In the genomic region with DNA sequence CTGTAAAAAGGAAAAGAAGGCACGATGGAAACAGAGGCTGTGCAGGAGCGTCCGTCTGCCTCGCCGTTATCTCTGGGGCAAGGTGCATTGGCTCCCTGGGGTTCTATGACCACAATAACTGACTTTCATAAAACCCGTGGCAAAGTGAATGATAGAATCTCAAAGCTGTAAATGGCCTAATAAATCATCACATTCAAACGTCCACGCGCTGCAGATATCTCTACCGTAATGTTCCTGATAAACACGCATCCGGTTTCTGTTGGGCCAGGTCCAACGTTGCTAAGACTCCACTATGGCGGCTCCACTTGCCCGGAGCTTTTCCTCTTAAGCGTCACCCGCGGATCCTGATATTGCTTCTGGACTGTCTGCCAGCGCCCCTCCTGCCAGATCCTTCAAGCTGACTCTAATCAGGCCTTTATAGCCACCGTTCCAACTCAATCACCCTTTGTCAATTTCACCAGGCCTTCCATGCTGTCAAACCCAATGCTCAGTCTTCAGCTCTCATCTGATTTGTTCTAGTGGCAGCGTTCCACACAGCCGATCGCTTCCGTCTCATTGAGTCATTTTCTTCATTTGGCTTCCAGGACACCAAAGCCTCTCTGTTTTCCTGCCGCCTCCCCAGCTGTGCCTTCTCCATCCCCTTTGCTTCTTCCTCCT, we compare ENCODE assay signal across 10 cellular contexts.
A peak's percentile ranks its signal among the peaks of the same experiment; 100 is the strongest.
DNase-seq lines count a peak whose midpoint lies in the region; TF ChIP-seq lines count a peak whose summit lies in the region.
"Had no signal": no experiment of that assay in that cellular context is flagged by ENCODE, and none has a peak within 500 bp of the region (broad histone marks: within the 10 kb centered on the region; RNA-seq: fewer than 3 reads in every experiment).

No MANE protein-coding gene starts in this region.

- H3K4me1 Mint-ChIP-seq in activated naive CD8-positive, alpha-beta T cell (ENCODE audit: low read depth) = no peaks in the 10 kb centered on the region
- no peaks in the 10 kb centered on the region for H3K4me1 Mint-ChIP-seq in activated naive CD8-positive, alpha-beta T cell treated with anti-CD3 and anti-CD28 coated beads for 36 hours
- H3K4me1 Mint-ChIP-seq: CD8-positive, alpha-beta memory T cell had no signal

- WGBS in transverse colon (ENCODE audit: low coverage in 1 of 2), 2 donors = 41 to 76% methylated on average over 7 to 25 of the region's 25 CpGs

- no peaks in the 10 kb centered on the region for H3K36me3 Mint-ChIP-seq in activated naive CD8-positive, alpha-beta T cell
- no peaks in the 10 kb centered on the region for H3K36me3 Mint-ChIP-seq in activated naive CD8-positive, alpha-beta T cell treated with anti-CD3 and anti-CD28 coated beads for 36 hours

- TF ChIP-seq POLR2A in transverse colon (IDR thresholded peaks at IDR 0.05) = no peak

- H3K27ac ChIP-seq in transverse colon = no peak overlapping the region

- TF ChIP-seq CTCF in fibroblast of villous mesenchyme (IDR thresholded peaks at IDR 0.05; ENCODE audit: insufficient read depth, low read depth, low read length) (no peak), transverse colon (IDR thresholded peaks at IDR 0.05) (no peak)

- H3K4me3 ChIP-seq in fibroblast of villous mesenchyme (ENCODE audit: low read depth, low read length) (no peak overlapping the region), transverse colon (peak overlapping the region in 2 of 4 donors; percentile 13 to 39)

- no peak for TF ChIP-seq EP300 in transverse colon (IDR thresholded peaks at IDR 0.05; ENCODE audit: low read depth)

- H3K4me3 Mint-ChIP-seq in activated naive CD8-positive, alpha-beta T cell = peak overlapping the region; percentile 67
- no peak overlapping the region for H3K4me3 Mint-ChIP-seq in activated naive CD8-positive, alpha-beta T cell treated with anti-CD3 and anti-CD28 coated beads for 36 hours

- H3K4me1 ChIP-seq in transverse colon = peaks cover 0 to 8% (median 0%) of the 10 kb centered on the region in 4 donors

- H3K9me3 ChIP-seq in transverse colon = peaks cover 0 to 3% of the 10 kb centered on the region in 2 donors

- no peak for DNase-seq in activated naive CD8-positive, alpha-beta T cell treated with anti-CD3 and anti-CD28 coated beads for 36 hours
- DNase-seq in NCI-H69 (lab: John Stamatoyannopoulos, UW) (peak; percentile 82), fibroblast of villous mesenchyme (ENCODE audit: low read depth) (peak; percentile 1), transverse colon (peak; percentile 12), amniotic stem cell (lab: John Stamatoyannopoulos, UW) (no peak), NCI-H1436 (lab: John Stamatoyannopoulos, UW) (no peak), D341Med (ENCODE audit: low spot score) (no peak)
- DNase-seq: CD8-positive, alpha-beta memory T cell; stimulated activated CD4-positive, alpha-beta T cell treated with anti-CD3 and anti-CD28 coated beads, Interleukin-4, amount 100 ng/mL, for 1 hour had no signal

- no peak overlapping the region for H3K27ac Mint-ChIP-seq in activated naive CD8-positive, alpha-beta T cell
- H3K27ac Mint-ChIP-seq in activated naive CD8-positive, alpha-beta T cell treated with anti-CD3 and anti-CD28 coated beads for 36 hours = no peak overlapping the region
- H3K27ac Mint-ChIP-seq: CD8-positive, alpha-beta memory T cell had no signal

- intact Hi-C loops in transverse colon (cut with DNase I; ENCODE audit: low total_unique reads) = loop anchor here (10.0 kb wide), 1 partner anchor 342 kb away; no protein-coding TSS in a partner anchor

- peaks cover 14% of the 10 kb centered on the region for H3K9me3 Mint-ChIP-seq in activated naive CD8-positive, alpha-beta T cell (ENCODE audit: low read depth)
- H3K9me3 Mint-ChIP-seq in activated naive CD8-positive, alpha-beta T cell treated with anti-CD3 and anti-CD28 coated beads for 36 hours = peaks cover 16% of the 10 kb centered on the region

- in situ Hi-C loops in transverse colon (cut with MboI; ENCODE audit: low pct_ligation_motif_present in 1 of 4, low pct_unique_long_range_greater_than_20kb in 1 of 4, low sequenced_read_pairs in 3 of 4) = no loop called here

- H3K36me3 ChIP-seq in transverse colon = no peaks in the 10 kb centered on the region

- H3K27me3 ChIP-seq in transverse colon = no peaks in the 10 kb centered on the region

- peaks cover 2% of the 10 kb centered on the region for H3K27me3 Mint-ChIP-seq in activated naive CD8-positive, alpha-beta T cell
- H3K27me3 Mint-ChIP-seq in activated naive CD8-positive, alpha-beta T cell treated with anti-CD3 and anti-CD28 coated beads for 36 hours = peaks cover 3% of the 10 kb centered on the region

Comparison
In these comparisons a context has a peak if more than half of its experiments do, and no peak if none do; other contexts are left out.
1. DNase-seq: peak in NCI-H69 (single experiment), fibroblast of villous mesenchyme (single experiment) and transverse colon (single experiment); none in activated naive CD8-positive, alpha-beta T cell treated with anti-CD3 and anti-CD28 coated beads for 36 hours (single experiment), amniotic stem cell (single experiment), NCI-H1436 (single experiment) and D341Med (single experiment).